14 cellular contexts compared by ENCODE assay signal in the genomic region with DNA sequence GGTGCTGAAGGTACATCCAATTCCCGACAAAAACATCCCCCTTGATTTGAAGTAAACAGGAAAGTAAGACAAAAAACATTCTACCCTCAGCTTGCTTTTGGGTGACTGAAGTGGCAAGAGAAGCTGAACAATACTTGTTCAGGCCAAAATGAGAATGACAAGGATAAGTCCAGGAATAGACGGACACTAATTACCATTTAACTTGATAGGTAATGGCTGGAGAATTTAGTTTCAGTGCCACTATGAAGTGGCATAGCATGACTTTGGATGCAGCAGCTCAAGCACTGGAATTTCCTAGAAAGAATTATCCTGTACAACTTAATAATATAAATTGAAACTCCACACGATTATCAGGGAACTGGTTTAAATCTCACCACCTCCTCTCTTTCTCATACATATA. TPM values are rescaled to one million over a fixed set of nuclear protein-coding genes. Genes with fewer than 3 reads are reported as not detected.
DNase-seq lines count a peak whose midpoint lies in the region; ATAC-seq, FAIRE-seq and TF ChIP-seq lines count a peak whose summit lies in the region.
"Had no signal": no experiment of that assay in that cellular context is flagged by ENCODE, and none has a peak within 500 bp of the region (broad histone marks: within the 10 kb centered on the region; RNA-seq: fewer than 3 reads in every experiment).

No MANE protein-coding gene starts in this region.

- H3K27me3 Mint-ChIP-seq in activated naive CD8-positive, alpha-beta T cell treated with anti-CD3 and anti-CD28 coated beads, Interleukin-2, amount 50 U/mL, for 24 hours, result no peaks in the 10 kb centered on the region
- no peaks in the 10 kb centered on the region for H3K27me3 Mint-ChIP-seq in endodermal cell (ENCODE audit: insufficient read depth)

- no peak overlapping the region for H2AK5ac ChIP-seq in mesenchymal stem cell (ENCODE audit: low read length, severe bottlenecking)

- H3K18ac ChIP-seq in mesenchymal stem cell (ENCODE audit: low read depth in 1 of 2, low read length in 2 of 2), result no peak overlapping the region

- TF ChIP-seq POLR2A in K562 (conservative IDR thresholded peaks at IDR 0.05), result no peak

- WGBS in K562 (ENCODE audit: insufficient coverage, low coverage, missing lambda C conversion rate), result 39% methylated on average over 3 of the region's 3 CpGs
- WGBS in mesenchymal stem cell, result 53% methylated on average over 1 of the region's 3 CpGs
- 83 to 84% methylated on average over 1 to 3 of the region's 3 CpGs for WGBS in endodermal cell (ENCODE audit: insufficient coverage in 1 of 2, insufficient read length in 1 of 2), 2 experiments

- in situ Hi-C loops in K562 (cut with MboI), result loop anchor here (10.0 kb wide), 1 partner anchor 329 kb away; no protein-coding TSS in a partner anchor
- in situ Hi-C loops in GM13977 (cut with MboI; ENCODE audit: low pct_unique_long_range_greater_than_20kb, low sequenced_read_pairs, unreplicated experiment), result loop anchor here (25.0 kb wide), 1 partner anchor 452 kb away; no protein-coding TSS in a partner anchor

- H3K9me1 ChIP-seq in K562 (ENCODE audit: control insufficient read depth, insufficient read depth, low read length), result no peaks in the 10 kb centered on the region

- H3K27ac Mint-ChIP-seq in activated naive CD8-positive, alpha-beta T cell treated with anti-CD3 and anti-CD28 coated beads, Interleukin-2, amount 50 U/mL, for 24 hours, result no peak overlapping the region
- no peak overlapping the region for H3K27ac Mint-ChIP-seq in endodermal cell
- H3K27ac Mint-ChIP-seq: HFFc6 had no signal

- H2BK12ac ChIP-seq in mesenchymal stem cell (ENCODE audit: low read length in 2 of 2), result no peak overlapping the region

- H3K9me3 ChIP-seq in right atrium auricular region (no peaks in the 10 kb centered on the region), K562 (replicated peaks; ENCODE audit: control insufficient read depth, insufficient read depth, low read depth, low read length) (no peaks in the 10 kb centered on the region), mesenchymal stem cell (ENCODE audit: control insufficient read depth, low read length) (no peaks in the 10 kb centered on the region), endodermal cell (ENCODE audit: control insufficient read depth, low read length) (peaks cover 4% of the 10 kb centered on the region)
- H3K9me3 ChIP-seq: BLaER1 had no signal

- no peaks in the 10 kb centered on the region for H3K36me3 Mint-ChIP-seq in activated naive CD8-positive, alpha-beta T cell treated with anti-CD3 and anti-CD28 coated beads, Interleukin-2, amount 50 U/mL, for 24 hours (ENCODE audit: low read depth)
- H3K36me3 Mint-ChIP-seq in endodermal cell (ENCODE audit: low read depth), result peaks cover 3% of the 10 kb centered on the region
- H3K36me3 Mint-ChIP-seq: CD4-positive, alpha-beta memory T cell had no signal

- BruUV-seq in K562 (replicated peaks; lab: Mats Ljungman, UMichigan), result no TSS peak

- H3K79me2 ChIP-seq in K562 (ENCODE audit: control insufficient read depth, insufficient read depth, low read length), result peaks cover 15% of the 10 kb centered on the region; the same call in 2 of the 3 replicates

- no peak for TF ChIP-seq RAD21 in K562 (CRISPR knock-in tag; conservative IDR thresholded peaks at IDR 0.05 in 1 of 2, IDR thresholded peaks at IDR 0.05 in 1 of 2)

- H2BK5ac ChIP-seq in mesenchymal stem cell (ENCODE audit: low read depth, low read length, poor library complexity, severe bottlenecking), result no peak overlapping the region

- H3K23ac ChIP-seq in mesenchymal stem cell (ENCODE audit: low read length in 2 of 2), result no peak overlapping the region

- POLR2A ChIA-PET in K562 (lab: Yijun Ruan, JAX), result no interaction called here

- H4K8ac ChIP-seq in mesenchymal stem cell (ENCODE audit: low read length), result no peak overlapping the region

- H3K36me3 ChIP-seq in right atrium auricular region, result no peaks in the 10 kb centered on the region
- no peaks in the 10 kb centered on the region for H3K36me3 ChIP-seq in K562 (ENCODE audit: control insufficient read depth, insufficient read depth, low read length)
- H3K36me3 ChIP-seq in mesenchymal stem cell (ENCODE audit: control insufficient read depth in 1 of 2, insufficient read depth in 2 of 2, low read depth in 1 of 2, low read length in 2 of 2), result no peaks in the 10 kb centered on the region
- H3K36me3 ChIP-seq in endodermal cell (ENCODE audit: control insufficient read depth, insufficient read depth, low read length), result no peaks in the 10 kb centered on the region
- H3K36me3 ChIP-seq: BLaER1 had no signal

- H3K79me1 ChIP-seq in mesenchymal stem cell (replicated peaks; ENCODE audit: low read length, poor library complexity, severe bottlenecking), result peaks cover 26% of the 10 kb centered on the region

- TF ChIP-seq EP300 in K562 (IDR thresholded peaks at IDR 0.05; ENCODE audit: low read length), result no peak

- no peaks in the 10 kb centered on the region for H4K20me1 ChIP-seq in K562 (replicated peaks; ENCODE audit: control insufficient read depth, insufficient read depth, low read length)
- H4K20me1 ChIP-seq: BLaER1 had no signal

- no peak overlapping the region for H4K91ac ChIP-seq in mesenchymal stem cell (ENCODE audit: low read length)

- H3K4ac ChIP-seq in mesenchymal stem cell (ENCODE audit: low read depth in 1 of 2, low read length in 2 of 2), result no peak overlapping the region

- H3K4me1 Mint-ChIP-seq in activated naive CD8-positive, alpha-beta T cell treated with anti-CD3 and anti-CD28 coated beads, Interleukin-2, amount 50 U/mL, for 24 hours, result peaks cover 2% of the 10 kb centered on the region
- H3K4me1 Mint-ChIP-seq in endodermal cell, result peaks cover 20% of the 10 kb centered on the region

- H3K9ac ChIP-seq in K562 (ENCODE audit: insufficient read depth in 1 of 2, low read depth in 2 of 2, low read length in 2 of 2) (no peak overlapping the region), mesenchymal stem cell (ENCODE audit: low read length) (peak overlapping the region; percentile 13), endodermal cell (ENCODE audit: extremely low read depth, low read length, poor library complexity, severe bottlenecking) (no peak overlapping the region)
- H3K9ac ChIP-seq: BLaER1 had no signal

- H3K4me1 ChIP-seq in right atrium auricular region (peaks cover 0 to 6% of the 10 kb centered on the region in 2 donors), K562 (replicated peaks in 1 of 2; ENCODE audit: control insufficient read depth in 2 of 2, insufficient read depth in 2 of 2, low read length in 2 of 2) (no peaks in the 10 kb centered on the region), mesenchymal stem cell (ENCODE audit: control insufficient read depth, insufficient read depth, low read depth, low read length) (no peaks in the 10 kb centered on the region), endodermal cell (ENCODE audit: control insufficient read depth, insufficient read depth, low read length) (peaks cover 6% of the 10 kb centered on the region)
- H3K4me1 ChIP-seq: BLaER1 had no signal

- DNase-seq in left ventricle myocardium superior, result no peak
- DNase-seq in right atrium auricular region (ENCODE audit: low spot score), result no peak
- no peak for DNase-seq in K562 (ENCODE audit: extremely low read depth in 1 of 4, low spot score in 3 of 4)
- DNase-seq in mesenchymal stem cell, result no peak
- DNase-seq in activated naive CD8-positive, alpha-beta T cell treated with anti-CD3 and anti-CD28 coated beads, Interleukin-2, amount 50 U/mL, for 24 hours, result no peak
- no peak for DNase-seq in GM13977 (ENCODE audit: low spot score)
- DNase-seq in endodermal cell, result no peak
- DNase-seq in NCI-H187 treated with DMSO at 0.1 percent for 48 hours (lab: John Stamatoyannopoulos, UW), result no peak
- DNase-seq: NCI-H187 had no signal

- no peak overlapping the region for H3K4me3 Mint-ChIP-seq in activated naive CD8-positive, alpha-beta T cell treated with anti-CD3 and anti-CD28 coated beads, Interleukin-2, amount 50 U/mL, for 24 hours
- no peak overlapping the region for H3K4me3 Mint-ChIP-seq in endodermal cell
- H3K4me3 Mint-ChIP-seq: CD4-positive, alpha-beta memory T cell had no signal

- H3K27ac ChIP-seq in right atrium auricular region (no peak overlapping the region), K562 (ENCODE audit: extremely low read depth, low read depth, low read length) (no peak overlapping the region), mesenchymal stem cell (ENCODE audit: low read length, poor library complexity, severe bottlenecking) (no peak overlapping the region), endodermal cell (ENCODE audit: low read depth, low read length) (no peak overlapping the region)
- H3K27ac ChIP-seq: BLaER1 had no signal

- H3K27me3 ChIP-seq in right atrium auricular region (no peaks in the 10 kb centered on the region), K562 (ENCODE audit: control insufficient read depth in 2 of 2, insufficient read depth in 2 of 2, low read length in 2 of 2) (no peaks in the 10 kb centered on the region), mesenchymal stem cell (ENCODE audit: control insufficient read depth in 1 of 2, insufficient read depth in 1 of 2, low read length in 2 of 2) (no peaks in the 10 kb centered on the region), endodermal cell (ENCODE audit: control insufficient read depth, insufficient read depth, low read length, poor library complexity, severe bottlenecking) (no peaks in the 10 kb centered on the region)
- H3K27me3 ChIP-seq: BLaER1 had no signal

- H3K4me2 ChIP-seq in K562 (ENCODE audit: insufficient read depth, low read length) (no peak overlapping the region), mesenchymal stem cell (ENCODE audit: low read length, poor library complexity, severe bottlenecking) (no peak overlapping the region)
- H3K4me2 ChIP-seq: BLaER1 had no signal

- H3K4me3 ChIP-seq in right atrium auricular region, result no peak overlapping the region
- H3K4me3 ChIP-seq in K562, result no peak overlapping the region
- no peak overlapping the region for H3K4me3 ChIP-seq in mesenchymal stem cell (ENCODE audit: insufficient read depth in 1 of 2, low read depth in 1 of 2, low read length in 2 of 2)
- H3K4me3 ChIP-seq in endodermal cell (ENCODE audit: low read length), result no peak overlapping the region
- H3K4me3 ChIP-seq: BLaER1, GM12878 had no signal

- H2AFZ ChIP-seq in K562 (ENCODE audit: low read depth, low read length) (no peak overlapping the region), mesenchymal stem cell (ENCODE audit: low read depth, low read length) (no peak overlapping the region)

- FAIRE-seq in K562 (lab: Jason Lieb, UNC), result peak; percentile 35
- FAIRE-seq: HepG2 had no signal

- no peak overlapping the region for H3K14ac ChIP-seq in mesenchymal stem cell (ENCODE audit: low read length in 2 of 2)

- no peak overlapping the region for H2BK120ac ChIP-seq in mesenchymal stem cell (ENCODE audit: low read depth, low read length)

- TF ChIP-seq CTCF in right atrium auricular region (IDR thresholded peaks at IDR 0.05) (no peak), K562 (IDR thresholded peaks at IDR 0.05 in 2 of 3, conservative IDR thresholded peaks at IDR 0.05 in 1 of 3; ENCODE audit: insufficient read depth in 2 of 3, low read depth in 1 of 3, low read length in 3 of 3) (no peak), GM13977 (IDR thresholded peaks at IDR 0.05; ENCODE audit: extremely low read depth, insufficient read depth, missing control alignments) (no peak), endodermal cell (conservative IDR thresholded peaks at IDR 0.05) (no peak)

- H3K9me3 Mint-ChIP-seq in activated naive CD8-positive, alpha-beta T cell treated with anti-CD3 and anti-CD28 coated beads, Interleukin-2, amount 50 U/mL, for 24 hours, result no peaks in the 10 kb centered on the region
- no peaks in the 10 kb centered on the region for H3K9me3 Mint-ChIP-seq in endodermal cell
- H3K9me3 Mint-ChIP-seq: CD4-positive, alpha-beta memory T cell; HFFc6 had no signal

- ATAC-seq in left ventricle myocardium superior, result peak; percentile 45
- no peak; the same call in 2 of the 3 replicates for ATAC-seq in K562
- ATAC-seq in activated naive CD8-positive, alpha-beta T cell treated with anti-CD3 and anti-CD28 coated beads, Interleukin-2, amount 50 U/mL, for 24 hours, result no peak
- ATAC-seq: HepG2 had no signal

- intact Hi-C loops in left ventricle myocardium superior (cut with micrococcal nuclease) (loop anchor here (5.0 to 10.0 kb wide), 2 partner anchors 332 to 439 kb away; no protein-coding TSS in a partner anchor), K562 (cut with micrococcal nuclease) (loop anchor here (1.0 to 10.0 kb wide), 4 partner anchors 119 to 439 kb away; no protein-coding TSS in a partner anchor)

- CTCF ChIA-PET in K562 (lab: Yijun Ruan, JAX; ENCODE audit: low intra/inter-chr PET ratio), result interaction anchor here (0.7 to 5.8 kb wide), 5 partner anchors 209 to 443 kb away, joined by 3 to 45 read pairs (median 4); no protein-coding TSS in a partner anchor

- H2BK15ac ChIP-seq in mesenchymal stem cell (ENCODE audit: low read depth, poor library complexity, severe bottlenecking), result no peak overlapping the region

RNA-seq across cellular contexts. Expression of a gene that starts 49.7 kb away (rescaled TPM):
- 59.5 TPM for total RNA-seq in left ventricle myocardium superior
- total RNA-seq in right atrium auricular region, result 10 to 100 TPM; 30.1 to 31.4 TPM
- 9.6 and 22.9 TPM in 2 replicates for total RNA-seq in K562 (2011; cell fraction: chromatin; rRNA removed; ENCODE audit: low replicate concordance)
- total RNA-seq in K562 (2011; cell fraction: nucleolus; rRNA removed), result 7.6 and 9.0 TPM in 2 replicates
- 10.0 and 12.4 TPM in 2 replicates for total RNA-seq in K562 (2011; cell fraction: nucleoplasm; rRNA removed)
- total RNA-seq in K562 (2014; rRNA removed), result 9.9 and 11.0 TPM in 2 replicates
- 30.1 and 31.0 TPM in 2 replicates for total RNA-seq in K562 (2014; rRNA removed; fragmentation: Illumina TruSeq; extraction: Trizol)
- total RNA-seq in K562 (2015; rRNA removed; fragmentation: Illumina TruSeq; extraction: Trizol), result 35.7 and 39.9 TPM in 2 replicates
- total RNA-seq in K562 (2021), result 18.6 and 19.2 TPM in 2 replicates
- polyA plus RNA-seq in K562 (2011; rRNA removed), result 9.0 and 9.4 TPM in 2 replicates
- polyA plus RNA-seq in K562 (2011; cell fraction: cytosol; rRNA removed), result 1.9 and 3.7 TPM in 2 replicates
- 2.7 and 3.4 TPM in 2 replicates for polyA plus RNA-seq in K562 (2011; cell fraction: nucleus; rRNA removed)
- polyA plus RNA-seq in K562 (2012), result 5.8 and 13.7 TPM in 2 replicates
- 13.6 and 14.0 TPM in 2 replicates for polyA plus RNA-seq in K562 (2014; fragmentation: Illumina TruSeq; extraction: Trizol)
- 1 to 10 TPM; 6.3 to 8.4 TPM for polyA plus RNA-seq in K562 (2014; fragmentation: Nextera tagmentation; extraction: Ambion mirVana)
- 6.6 and 7.0 TPM in 2 replicates for polyA plus RNA-seq in K562 (2014; rRNA removed)
- polyA minus RNA-seq in K562 (2011; rRNA and poly(A)+ RNA removed), result 36.1 and 36.9 TPM in 2 replicates
- 21.1 and 21.9 TPM in 2 replicates for polyA minus RNA-seq in K562 (2011; cell fraction: cytosol; rRNA and poly(A)+ RNA removed)
- polyA minus RNA-seq in K562 (2011; cell fraction: nucleus; rRNA and poly(A)+ RNA removed), result 10.6 and 18.3 TPM in 2 replicates
- 23.2 TPM for polyA plus RNA-seq in mesenchymal stem cell (2013, experiment 1 of 2)
- 20.9 TPM for polyA plus RNA-seq in mesenchymal stem cell (2013, experiment 2 of 2)
- total RNA-seq in endodermal cell, result 10 to 100 TPM; 42.4 to 43.3 TPM
- polyA plus RNA-seq in endodermal cell (2013, experiment 1 of 2), result 17.7 TPM
- polyA plus RNA-seq in endodermal cell (2013, experiment 2 of 2), result 20.7 TPM
